21 cellular contexts compared by ENCODE assay signal in genomic region chr2:8524823-8525222, GRCh38.
"Had no signal": no experiment of that assay in that cellular context is flagged by ENCODE, and none has a peak within 500 bp of the region (broad histone marks: within the 10 kb centered on the region; RNA-seq: fewer than 3 reads in every experiment).

No MANE protein-coding gene starts in this region.

- H3K36me3 ChIP-seq: adrenal gland, ascending aorta, esophagus squamous epithelium, gastrocnemius medialis, left ventricle myocardium inferior, sigmoid colon, uterus had no signal

- H3K4me3 ChIP-seq: adrenal gland, ascending aorta, esophagus squamous epithelium, gastrocnemius medialis, left ventricle myocardium inferior, sigmoid colon, smooth muscle cell, testis, uterus had no signal

- ATAC-seq: activated T-helper 17 cell treated with anti-CD3 and anti-CD28 coated beads, Interleukin-2, amount 50 U/mL, for 72 hours had no signal

- H3K4me2 ChIP-seq: smooth muscle cell had no signal

- H3K4me3 Mint-ChIP-seq: activated CD4-positive, alpha-beta memory T cell treated with anti-CD3 and anti-CD28 coated beads for 36 hours; activated naive CD8-positive, alpha-beta T cell; activated T-cell treated with anti-CD3 and anti-CD28 coated beads, Interleukin-2, amount 50 U/mL, for 24 hours; central memory CD8-positive, alpha-beta T cell; nephron progenitor cell had no signal

- H3K36me3 Mint-ChIP-seq: activated CD4-positive, alpha-beta memory T cell treated with anti-CD3 and anti-CD28 coated beads for 36 hours; activated naive CD8-positive, alpha-beta T cell had no signal

- H3K9me3 ChIP-seq: adrenal gland, ascending aorta, esophagus squamous epithelium, gastrocnemius medialis, left ventricle myocardium inferior, sigmoid colon, testis, uterus had no signal

- DNase-seq: activated CD4-positive, alpha-beta memory T cell treated with anti-CD3 and anti-CD28 coated beads for 36 hours; activated CD4-positive, alpha-beta T cell treated with anti-CD3 and anti-CD28 coated beads for 48 hours; activated CD4-positive, CD25-positive, alpha-beta regulatory T cell; activated T-cell treated with anti-CD3 and anti-CD28 coated beads, Interleukin-2, amount 50 U/mL, for 24 hours; effector memory CD4-positive, alpha-beta T cell; esophagus squamous epithelium; stimulated activated CD4-positive, alpha-beta T cell treated with anti-CD3 and anti-CD28 coated beads, Interleukin-15, amount 100 ng/mL, for 24 hours; stimulated activated CD8-positive, alpha-beta memory T cell treated with anti-CD3 and anti-CD28 coated beads, Interleukin-4, amount 100 ng/mL, for 48 hours; T1000 had no signal

- H3K27ac ChIP-seq: adrenal gland, ascending aorta, gastrocnemius medialis, sigmoid colon, testis, uterus had no signal

- H3K27me3 Mint-ChIP-seq: activated CD4-positive, alpha-beta memory T cell treated with anti-CD3 and anti-CD28 coated beads for 36 hours; activated naive CD8-positive, alpha-beta T cell; activated T-cell treated with anti-CD3 and anti-CD28 coated beads, Interleukin-2, amount 50 U/mL, for 24 hours; activated T-helper 17 cell treated with anti-CD3 and anti-CD28 coated beads, Interleukin-2, amount 50 U/mL, for 72 hours; central memory CD8-positive, alpha-beta T cell had no signal

- H3K4me1 ChIP-seq: ascending aorta, sigmoid colon, uterus had no signal

- H3K9me3 Mint-ChIP-seq: activated CD4-positive, alpha-beta memory T cell treated with anti-CD3 and anti-CD28 coated beads for 36 hours; activated T-cell treated with anti-CD3 and anti-CD28 coated beads, Interleukin-2, amount 50 U/mL, for 24 hours; central memory CD8-positive, alpha-beta T cell had no signal

- H3K27ac Mint-ChIP-seq: activated CD4-positive, alpha-beta memory T cell treated with anti-CD3 and anti-CD28 coated beads for 36 hours; activated naive CD8-positive, alpha-beta T cell; activated T-cell treated with anti-CD3 and anti-CD28 coated beads, Interleukin-2, amount 50 U/mL, for 24 hours had no signal

- H3K27me3 ChIP-seq: adrenal gland, ascending aorta, esophagus squamous epithelium, gastrocnemius medialis, sigmoid colon, testis, uterus had no signal
